1 cellular context compared by ENCODE assay signal in the genomic region with DNA sequence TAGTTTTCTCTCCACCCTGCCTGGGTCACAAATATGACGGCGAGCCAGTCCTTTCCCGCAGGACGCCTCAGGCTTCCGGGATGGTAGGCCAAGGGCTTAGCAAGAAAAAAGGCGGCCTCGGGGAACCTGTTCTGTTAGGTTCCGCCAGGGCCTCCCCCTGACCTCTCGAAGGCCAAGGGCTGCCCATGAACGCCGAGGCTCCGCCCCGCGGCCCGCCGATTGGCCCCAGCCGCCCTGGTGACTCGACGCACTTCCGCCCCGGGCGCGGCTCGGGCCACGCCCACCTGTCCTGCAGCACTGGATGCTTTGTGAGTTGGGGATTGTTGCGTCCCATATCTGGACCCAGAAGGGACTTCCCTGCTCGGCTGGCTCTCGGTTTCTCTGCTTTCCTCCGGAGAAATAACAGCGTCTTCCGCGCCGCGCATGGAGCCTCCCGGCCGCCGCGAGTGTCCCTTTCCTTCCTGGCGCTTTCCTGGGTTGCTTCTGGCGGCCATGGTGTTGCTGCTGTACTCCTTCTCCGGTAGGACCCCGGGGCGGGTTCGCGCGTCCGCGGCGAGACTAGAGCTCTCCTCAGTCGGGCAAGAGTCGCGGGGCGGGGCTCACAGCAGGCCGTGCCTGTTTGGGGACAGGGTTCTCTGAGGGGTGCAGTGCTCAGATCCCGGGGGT.
TF ChIP-seq lines count a peak whose summit lies in the region.

A gene (plus strand): TSS at position 265 of the 666 bp plus-strand sequence. CDS start 159 bp downstream, at position 424.

TF ChIP-seq in A549, 52 proteins besides CTCF, POLR2A, EP300 and RAD21 (continued from another document):
- TF ChIP-seq, protein P1, sequence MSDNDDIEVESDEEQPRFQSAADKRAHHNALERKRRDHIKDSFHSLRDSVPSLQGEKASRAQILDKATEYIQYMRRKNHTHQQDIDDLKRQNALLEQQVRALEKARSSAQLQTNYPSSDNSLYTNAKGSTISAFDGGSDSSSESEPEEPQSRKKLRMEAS (IDR thresholded peaks at IDR 0.05), result peak; percentile 58; the same call in 1 of the 2 replicates
- TF ChIP-seq KDM5A (IDR thresholded peaks at IDR 0.05) (peak; percentile 74), GATA3 (IDR thresholded peaks at IDR 0.05; ENCODE audit: borderline replicate concordance) (no peak), HOXA7 (CRISPR knock-in tag; IDR thresholded peaks at IDR 0.05) (no peak), TP53 (CRISPR knock-in tag; IDR thresholded peaks at IDR 0.05) (no peak)
TF ChIP-seq in A549: peak in this region for 7.
